In the genomic region with DNA sequence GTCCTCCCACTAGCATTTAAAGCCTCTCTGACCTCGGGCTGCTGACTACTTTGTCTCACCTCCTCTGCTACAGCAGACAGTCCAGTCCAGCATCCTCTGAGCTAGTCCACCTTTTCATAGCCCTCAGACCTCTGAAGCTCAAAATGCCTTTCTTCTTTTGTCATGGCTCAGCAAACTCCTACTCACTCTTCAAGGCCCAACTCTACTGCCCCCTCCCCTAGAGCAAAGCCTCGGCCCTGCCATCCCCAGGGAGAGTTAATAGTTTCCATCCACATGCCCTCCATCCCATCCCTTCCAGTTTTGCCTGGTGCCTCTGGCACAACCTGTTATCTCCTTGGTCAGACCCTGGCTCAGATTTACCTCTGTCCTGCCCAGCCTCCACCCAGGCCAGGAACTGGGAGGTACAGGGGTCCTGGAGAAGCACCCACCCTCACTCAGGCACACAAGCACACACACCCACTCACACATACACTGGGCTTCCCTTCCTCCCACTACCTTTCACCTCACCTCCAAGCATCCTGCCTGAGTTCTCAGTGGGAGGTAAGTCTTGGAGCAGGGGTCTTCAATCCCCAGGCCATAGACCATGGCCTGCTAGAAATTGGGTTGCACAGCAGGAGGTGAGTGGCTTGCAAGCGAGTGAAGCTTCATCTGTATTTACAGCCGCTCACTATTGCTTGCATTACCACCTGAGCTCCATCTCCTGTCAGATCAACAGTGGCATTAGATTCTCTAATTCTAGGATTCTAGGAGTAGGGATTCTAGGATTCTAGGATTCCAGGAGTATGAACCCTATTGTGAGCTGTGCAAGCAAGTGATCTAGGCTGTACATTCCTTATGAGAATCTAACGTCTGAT, we compare ENCODE assay signal across 1 cellular context.
TF ChIP-seq lines count a peak whose summit lies in the region.

No MANE protein-coding gene starts in this region.

TF ChIP-seq in K562, 482 proteins besides CTCF, POLR2A, EP300 and RAD21:
- TF ChIP-seq ZNF146 (CRISPR knock-in tag; IDR thresholded peaks at IDR 0.05; ENCODE audit: unreplicated experiment) (no peak), ZNF263 (CRISPR knock-in tag; IDR thresholded peaks at IDR 0.05; ENCODE audit: borderline replicate concordance) (0 out of 2 replicates have a peak, but pooled peaks have one; percentile 9), EZH2 (IDR thresholded peaks at IDR 0.05; ENCODE audit: borderline replicate concordance, low read depth, low read length) (no peak), ZNF140 (CRISPR knock-in tag; IDR thresholded peaks at IDR 0.05) (no peak), ZBTB1 (CRISPR knock-in tag; IDR thresholded peaks at IDR 0.05; ENCODE audit: borderline replicate concordance, low read depth) (no peak), FUS (optimal IDR thresholded peaks at IDR 0.05; ENCODE audit: low read depth, low read length) (no peak)
